In genomic region chr7:22413211-22413610, GRCh38 we compare ENCODE assay signal across 8 cellular contexts.
"Had no signal": no experiment of that assay in that cellular context is flagged by ENCODE, and none has a peak within 500 bp of the region (broad histone marks: within the 10 kb centered on the region; RNA-seq: fewer than 3 reads in every experiment).

No MANE protein-coding gene starts in this region.

- H3K4me3 ChIP-seq: GM23248, HAP-1 had no signal

- H3K36me3 ChIP-seq: HAP-1 had no signal

- ATAC-seq: HCT116 had no signal

- H3K9me3 ChIP-seq: HAP-1 had no signal

- H3K27ac ChIP-seq: GM23248, HL-60 had no signal

- FAIRE-seq: HepG2 had no signal

- DNase-seq: GM23248, GOT3, H7, HFFc6 had no signal
